Comparison of ENCODE assay signal across 11 cellular contexts in the genomic region with DNA sequence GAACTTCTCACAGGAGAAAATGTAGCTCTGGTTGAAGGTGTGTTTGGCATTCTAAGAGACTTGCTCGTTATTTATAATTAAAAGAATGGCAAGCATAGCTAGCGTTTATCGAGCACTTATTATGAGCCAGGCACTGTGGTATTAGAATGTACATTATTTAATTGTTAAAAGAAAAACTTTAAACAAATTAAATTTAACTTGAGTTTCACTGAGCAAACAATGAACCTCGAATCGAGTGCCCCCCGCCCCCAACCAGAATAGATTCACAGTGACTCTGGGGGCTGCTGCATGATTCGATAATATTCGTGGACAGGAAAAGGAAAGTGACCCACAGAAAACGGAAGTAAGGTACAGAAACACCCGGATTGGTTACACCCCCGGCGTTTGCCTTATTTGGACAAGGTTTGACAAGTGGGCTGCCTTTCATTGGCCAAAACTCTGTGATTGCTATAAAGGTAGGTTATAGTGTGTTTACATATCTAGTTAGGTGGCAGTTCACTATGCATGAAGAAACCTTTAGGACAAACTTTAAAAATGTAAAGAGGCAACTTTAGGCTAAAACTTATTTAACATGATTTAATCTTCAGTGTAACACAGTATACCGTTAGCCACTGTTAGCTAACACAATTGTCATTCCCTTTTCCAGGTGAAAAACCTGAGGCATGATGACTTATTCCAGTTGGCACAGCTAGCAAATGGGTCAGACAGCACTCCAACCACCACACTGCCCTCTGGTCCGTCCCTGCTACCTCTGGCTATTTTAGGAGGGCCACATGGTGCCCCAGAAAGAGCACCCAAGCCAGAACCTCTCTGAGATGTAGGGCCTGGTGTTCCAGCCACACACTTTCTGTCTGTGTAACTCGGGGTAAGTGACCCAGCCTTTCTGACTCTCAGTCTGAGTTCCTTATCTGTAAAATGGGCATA. TPM values are rescaled to one million over a fixed set of nuclear protein-coding genes. Genes with fewer than 3 reads are reported as not detected.
A peak's percentile ranks its signal among the peaks of the same experiment; 100 is the strongest.
DNase-seq lines count a peak whose midpoint lies in the region; ATAC-seq and TF ChIP-seq lines count a peak whose summit lies in the region.
"Had no signal": no experiment of that assay in that cellular context is flagged by ENCODE, and none has a peak within 500 bp of the region (broad histone marks: within the 10 kb centered on the region; RNA-seq: fewer than 3 reads in every experiment).

No MANE protein-coding gene starts in this region.

- H3K4me3 ChIP-seq in right lobe of liver = no peak overlapping the region

- no peaks in the 10 kb centered on the region for H3K9me3 ChIP-seq in right lobe of liver

- H3K4me1 ChIP-seq in right lobe of liver = peaks cover 0 to 19% (median 4%) of the 10 kb centered on the region in 4 donors

- no peak for TF ChIP-seq POLR2A in right lobe of liver (IDR thresholded peaks at IDR 0.05)

- no peaks in the 10 kb centered on the region for H3K36me3 ChIP-seq in right lobe of liver

- peak; percentile 46 for DNase-seq in stimulated activated CD4-positive, alpha-beta T cell treated with anti-CD3 and anti-CD28 coated beads, Interleukin-15, amount 100 ng/mL, for 24 hours
- DNase-seq in stimulated activated CD4-positive, alpha-beta T cell treated with anti-CD3 and anti-CD28 coated beads, Interleukin-4, amount 100 ng/mL, for 4 hours = no peak
- peak; percentile 62 for DNase-seq in UCSD-AML1 (lab: John Stamatoyannopoulos, UW; ENCODE audit: unreplicated experiment)
- DNase-seq in right lobe of liver = no peak
- DNase-seq in NCI-H187 treated with DMSO at 0.1 percent for 48 hours (lab: John Stamatoyannopoulos, UW) = no peak
- DNase-seq in T1000 (lab: John Stamatoyannopoulos, UW) = no peak
- DNase-seq: amniotic stem cell had no signal

- no peaks in the 10 kb centered on the region for H3K27me3 ChIP-seq in right lobe of liver

- intact Hi-C loops in right lobe of liver (cut with DNase I) = no loop called here

- H3K27ac ChIP-seq in right lobe of liver = peak overlapping the region in 1 of 3 donors; percentile 21

- TF ChIP-seq CTCF in right lobe of liver (IDR thresholded peaks at IDR 0.05) = no peak

- ATAC-seq in right lobe of liver = peak; percentile 14 to 46 (median 21)
- no peak for ATAC-seq in GM21360 (IDR thresholded peaks at IDR 0.05; ENCODE audit: unreplicated experiment)
- ATAC-seq in GM21723 (IDR thresholded peaks at IDR 0.05; ENCODE audit: unreplicated experiment) = no peak

- 44% methylated on average over 15 of the region's 15 CpGs for WGBS in right lobe of liver (ENCODE audit: insufficient coverage, low coverage, low lambda C conversion rate, missing lambda C conversion rate)

RNA-seq across cellular contexts. Expression of gene SCNN1A, which starts 7.1 kb away (rescaled TPM):
- total RNA-seq in right lobe of liver = 1 to 10 TPM; 2.1 to 9.5 (median 6.0) TPM
- total RNA-seq: glomerular endothelial cell, Right ventricle myocardium superior had no signal

RNA-seq across cellular contexts. Expression of gene LTBR, which starts 15.7 kb away (rescaled TPM):
- 100 to 1,000 TPM in 3 of 6 experiments, 10 to 100 TPM in 3; 83.8 to 235 (median 103) TPM for total RNA-seq in right lobe of liver

RNA-seq across cellular contexts. Expression of gene TNFRSF1A, which starts 26.4 kb away (rescaled TPM):
- total RNA-seq in right lobe of liver = 100 to 1,000 TPM in 4 of 6 experiments, 10 to 100 TPM in 2; 70.6 to 199 (median 117) TPM

RNA-seq across cellular contexts. Expression of gene PLEKHG6, which starts 57.7 kb away (rescaled TPM):
- 1 to 10 TPM; 2.3 to 5.5 (median 3.3) TPM for total RNA-seq in right lobe of liver
- total RNA-seq: glomerular endothelial cell had no signal

Comparison
In these comparisons a context has a peak if more than half of its experiments do, and no peak if none do; other contexts are left out.
1. DNase-seq: peak in stimulated activated CD4-positive, alpha-beta T cell treated with anti-CD3 and anti-CD28 coated beads, Interleukin-15, amount 100 ng/mL, for 24 hours (single experiment) and UCSD-AML1 (single experiment); none in stimulated activated CD4-positive, alpha-beta T cell treated with anti-CD3 and anti-CD28 coated beads, Interleukin-4, amount 100 ng/mL, for 4 hours (0 of 2), right lobe of liver (0 of 3), NCI-H187 treated with DMSO at 0.1 percent for 48 hours (single experiment) and T1000 (single experiment).
2. ATAC-seq: peak in right lobe of liver (4 of 4); none in GM21360 (single experiment) and GM21723 (single experiment).